Comparison of ENCODE assay signal across 12 cellular contexts in the genomic region with DNA sequence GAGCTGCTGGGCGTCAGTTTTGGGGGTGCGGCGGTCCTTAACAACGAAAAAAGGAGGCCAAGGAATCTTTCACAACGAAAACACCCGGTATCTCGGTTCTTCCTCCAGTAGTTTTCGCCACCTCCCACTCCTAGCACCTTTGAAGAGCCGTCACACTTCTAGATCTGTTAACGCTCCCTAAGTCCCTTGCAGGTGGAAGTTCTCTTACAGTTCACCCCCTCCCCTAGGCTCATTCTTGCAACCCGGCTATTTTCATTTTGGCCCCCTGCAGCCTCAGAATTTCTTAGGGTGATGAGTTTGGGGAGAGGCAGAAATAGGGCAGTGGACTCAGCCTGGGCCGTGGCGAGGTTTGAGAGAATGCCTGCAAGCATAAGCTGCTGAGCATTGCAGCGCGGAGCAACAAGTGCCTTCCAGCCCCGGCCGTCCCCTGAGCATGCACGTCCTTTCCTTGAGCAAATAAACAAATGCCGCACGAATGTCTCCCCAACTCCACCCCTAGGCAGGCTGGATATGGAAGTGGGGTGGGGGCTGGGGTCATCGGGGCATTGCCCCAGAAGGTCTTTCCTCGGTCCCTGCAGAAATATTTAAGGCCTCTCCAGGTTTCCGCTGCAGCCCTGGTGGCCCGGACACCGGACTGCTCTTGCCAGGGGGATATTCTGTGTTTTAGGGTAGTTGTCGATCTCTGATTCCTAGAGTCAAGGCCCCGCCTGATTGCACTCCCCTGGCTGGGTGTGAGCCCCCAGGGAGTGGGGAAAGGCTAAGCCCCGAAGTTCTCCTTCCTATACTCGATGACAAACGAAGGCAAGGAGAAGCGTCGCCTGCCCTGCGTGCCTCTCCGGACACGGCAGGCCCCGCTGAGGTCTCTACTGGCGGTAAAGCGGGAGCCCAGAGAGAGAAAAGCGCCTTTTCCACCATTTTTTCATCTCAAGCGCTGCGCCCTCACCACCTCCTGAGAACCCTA. TPM values are rescaled to one million over a fixed set of nuclear protein-coding genes. Genes with fewer than 3 reads are reported as not detected.
DNase-seq lines count a peak whose midpoint lies in the region; ATAC-seq and TF ChIP-seq lines count a peak whose summit lies in the region.
"Had no signal": no experiment of that assay in that cellular context is flagged by ENCODE, and none has a peak within 500 bp of the region (broad histone marks: within the 10 kb centered on the region; RNA-seq: fewer than 3 reads in every experiment).

No MANE protein-coding gene starts in this region.

- no peaks in the 10 kb centered on the region for H3K36me3 Mint-ChIP-seq in activated CD8-positive, alpha-beta memory T cell treated with anti-CD3 and anti-CD28 coated beads, Interleukin-2, amount 10 ng/mL, durations not matched to agents 7 days and 5 days

- DNase-seq in left ventricle myocardium inferior (no peak), heart left ventricle (no peak), testis (no peak), NCI-H1092 (lab: John Stamatoyannopoulos, UW) (no peak), HUDEP-2 (lab: John Stamatoyannopoulos, UW; ENCODE audit: unreplicated experiment in 76 of 76) (no peak)
- DNase-seq in activated CD8-positive, alpha-beta memory T cell treated with anti-CD3 and anti-CD28 coated beads, Interleukin-2, amount 10 ng/mL, durations not matched to agents 7 days and 5 days: no peak
- DNase-seq: NCI-H2081 treated with DMSO at 0.1 percent for 48 hours, tibial artery had no signal

- H3K27me3 Mint-ChIP-seq in activated CD8-positive, alpha-beta memory T cell treated with anti-CD3 and anti-CD28 coated beads, Interleukin-2, amount 10 ng/mL, durations not matched to agents 7 days and 5 days: peaks cover 93% of the 10 kb centered on the region

- H3K27ac ChIP-seq in left ventricle myocardium inferior (replicated peaks): no peak overlapping the region
- H3K27ac ChIP-seq in heart left ventricle: no peak overlapping the region
- no peak overlapping the region for H3K27ac ChIP-seq in testis
- H3K27ac ChIP-seq: tibial artery had no signal

- H3K9me3 ChIP-seq in left ventricle myocardium inferior (replicated peaks) (no peaks in the 10 kb centered on the region), heart left ventricle (no peaks in the 10 kb centered on the region), iPS-18c (ENCODE audit: control insufficient read depth, insufficient read depth, low read length) (no peaks in the 10 kb centered on the region), testis (no peaks in the 10 kb centered on the region)
- H3K9me3 ChIP-seq: tibial artery had no signal

- H3K4me1 ChIP-seq in left ventricle myocardium inferior (peaks cover 73% of the 10 kb centered on the region), heart left ventricle (peaks cover 0 to 71% (median 39%) of the 10 kb centered on the region in 12 donors), testis (peaks cover 46% of the 10 kb centered on the region)

- H3K4me3 ChIP-seq in left ventricle myocardium inferior: peak overlapping the region; percentile 61
- peak overlapping the region in 2 of 12 donors; percentile 37 to 46 for H3K4me3 ChIP-seq in heart left ventricle
- peak overlapping the region; percentile 69 for H3K4me3 ChIP-seq in iPS-18c (ENCODE audit: insufficient read depth, low read depth, low read length)
- no peak overlapping the region for H3K4me3 ChIP-seq in testis

- no peak for ATAC-seq in heart left ventricle
- ATAC-seq in activated CD8-positive, alpha-beta memory T cell treated with anti-CD3 and anti-CD28 coated beads, Interleukin-2, amount 10 ng/mL, durations not matched to agents 7 days and 5 days: no peak
- ATAC-seq in GM19023 (IDR thresholded peaks at IDR 0.05; ENCODE audit: unreplicated experiment): no peak

- intact Hi-C loops in left ventricle myocardium inferior (cut with micrococcal nuclease): no loop called here
- intact Hi-C loops in heart left ventricle (cut with DNase I): no loop called here
- intact Hi-C loops in testis (cut with DNase I; ENCODE audit: low total_unique reads): no loop called here

- H3K27me3 ChIP-seq in left ventricle myocardium inferior (ENCODE audit: low read depth) (peaks cover 100% of the 10 kb centered on the region), heart left ventricle (peaks cover 57 to 100% (median 98%) of the 10 kb centered on the region in 9 donors), testis (no peaks in the 10 kb centered on the region)

- no peaks in the 10 kb centered on the region for H3K9me3 Mint-ChIP-seq in activated CD8-positive, alpha-beta memory T cell treated with anti-CD3 and anti-CD28 coated beads, Interleukin-2, amount 10 ng/mL, durations not matched to agents 7 days and 5 days (ENCODE audit: low read depth)

- CTCF ChIA-PET in activated CD8-positive, alpha-beta memory T cell treated with anti-CD3 and anti-CD28 coated beads, Interleukin-2, amount 10 ng/mL, durations not matched to agents 7 days and 5 days (lab: Charles Lee): no interaction called here

- H3K27ac Mint-ChIP-seq in activated CD8-positive, alpha-beta memory T cell treated with anti-CD3 and anti-CD28 coated beads, Interleukin-2, amount 10 ng/mL, durations not matched to agents 7 days and 5 days: no peak overlapping the region

- peaks cover 28% of the 10 kb centered on the region for H3K4me1 Mint-ChIP-seq in activated CD8-positive, alpha-beta memory T cell treated with anti-CD3 and anti-CD28 coated beads, Interleukin-2, amount 10 ng/mL, durations not matched to agents 7 days and 5 days

- TF ChIP-seq CTCF in left ventricle myocardium inferior (IDR thresholded peaks at IDR 0.05; ENCODE audit: borderline replicate concordance): no peak
- TF ChIP-seq CTCF in heart left ventricle (IDR thresholded peaks at IDR 0.05): no peak
- TF ChIP-seq CTCF in testis (IDR thresholded peaks at IDR 0.05): no peak

- WGBS in heart left ventricle, 4 donors: 4% methylated on average over 35 to 41 of the region's 41 CpGs
- 7% methylated on average over 28 to 41 of the region's 41 CpGs for WGBS in testis, 2 donors

- no peaks in the 10 kb centered on the region for H3K36me3 ChIP-seq in left ventricle myocardium inferior
- H3K36me3 ChIP-seq in heart left ventricle: no peaks in the 10 kb centered on the region
- H3K36me3 ChIP-seq in testis (ENCODE audit: low read depth, missing control alignments): no peaks in the 10 kb centered on the region
- H3K36me3 ChIP-seq: tibial artery had no signal

- H3K4me3 Mint-ChIP-seq in activated CD8-positive, alpha-beta memory T cell treated with anti-CD3 and anti-CD28 coated beads, Interleukin-2, amount 10 ng/mL, durations not matched to agents 7 days and 5 days: peak overlapping the region; percentile 24

- TF ChIP-seq POLR2A in heart left ventricle (IDR thresholded peaks at IDR 0.05) (no peak), testis (IDR thresholded peaks at IDR 0.05) (no peak)

RNA-seq across cellular contexts. Expression of a gene that starts 1.6 kb away (rescaled TPM):
- total RNA-seq in left ventricle myocardium inferior: not detected
- under 1 TPM in 2 of 9 donors, not detected in 7; 0.09 TPM for total RNA-seq in heart left ventricle
- not detected for polyA plus RNA-seq in heart left ventricle
- total RNA-seq in activated CD8-positive, alpha-beta memory T cell treated with anti-CD3 and anti-CD28 coated beads, Interleukin-2, amount 10 ng/mL, durations not matched to agents 7 days and 5 days: not detected
- 10 to 100 TPM; 52.7 to 86.4 TPM for total RNA-seq in testis
- polyA plus RNA-seq in testis (ENCODE audit: insufficient read depth, low read depth, low replicate concordance): 217 TPM
- total RNA-seq: fibroblast of lung, lung microvascular endothelial cell had no signal
- polyA plus RNA-seq: fibroblast of lung had no signal

Comparison
In these comparisons a context has a peak if more than half of its experiments do, and no peak if none do; other contexts are left out.
1. H3K4me3 ChIP-seq: peak in left ventricle myocardium inferior (single experiment) and iPS-18c (single experiment); none in testis (0 of 2).
2. RNA of a gene that starts 1.6 kb away (total RNA-seq): 52.7 to 86.4 TPM in testis; 0.09 TPM in heart left ventricle, not detected in left ventricle myocardium inferior (single experiment) and not detected in activated CD8-positive, alpha-beta memory T cell treated with anti-CD3 and anti-CD28 coated beads, Interleukin-2, amount 10 ng/mL, durations not matched to agents 7 days and 5 days; every median in the first group is over 10 times any median in the second.